10 cellular contexts compared by ENCODE assay signal in genomic region chr12:116717466-116718457, GRCh38. TPM values are rescaled to one million over a fixed set of nuclear protein-coding genes. Genes with fewer than 3 reads are reported as not detected.
DNase-seq lines count a peak whose midpoint lies in the region; ATAC-seq and TF ChIP-seq lines count a peak whose summit lies in the region.
"Had no signal": no experiment of that assay in that cellular context is flagged by ENCODE, and none has a peak within 500 bp of the region (broad histone marks: within the 10 kb centered on the region; RNA-seq: fewer than 3 reads in every experiment).

No MANE protein-coding gene starts in this region.

- H3K4me3 ChIP-seq in cardiac muscle cell: no peak overlapping the region
- no peak overlapping the region for H3K4me3 ChIP-seq in ovary
- H3K4me3 ChIP-seq: MG63 had no signal

- H3K36me3 Mint-ChIP-seq in activated T-helper 17 cell treated with anti-CD3 and anti-CD28 coated beads, Interleukin-2, amount 50 U/mL, for 72 hours (ENCODE audit: low read depth): peaks cover 91% of the 10 kb centered on the region

- TF ChIP-seq CTCF in cardiac muscle cell (IDR thresholded peaks at IDR 0.05; ENCODE audit: low read depth, low read length) (peak; percentile 2), ovary (IDR thresholded peaks at IDR 0.05) (no peak), GM20000 (IDR thresholded peaks at IDR 0.05; ENCODE audit: extremely low read depth, missing control alignments) (no peak)

- H3K4me1 Mint-ChIP-seq in activated T-helper 17 cell treated with anti-CD3 and anti-CD28 coated beads, Interleukin-2, amount 50 U/mL, for 72 hours: peaks cover 13% of the 10 kb centered on the region

- WGBS in ovary, 3 donors: 68 to 80% (median 71%) methylated on average over 27 of the region's 27 CpGs

- no peak overlapping the region for H3K4me3 Mint-ChIP-seq in activated T-helper 17 cell treated with anti-CD3 and anti-CD28 coated beads, Interleukin-2, amount 50 U/mL, for 72 hours

- no peak for ATAC-seq in activated T-helper 17 cell treated with anti-CD3 and anti-CD28 coated beads, Interleukin-2, amount 50 U/mL, for 72 hours (replicated peaks)

- DNase-seq in AG20443 (ENCODE audit: low spot score): peak; percentile 77
- DNase-seq in cardiac muscle cell (ENCODE audit: low read depth in 1 of 2, low spot score in 1 of 2): peak in 1 of 2 donors; percentile 80
- peak; percentile 28 to 73 (median 52) for DNase-seq in ovary
- no peak for DNase-seq in stimulated activated CD4-positive, alpha-beta T cell treated with anti-CD3 and anti-CD28 coated beads, Interleukin-1b, Interleukin-23, amount 100 ng/mL, for 48 hours
- DNase-seq in HUDEP-2 (lab: John Stamatoyannopoulos, UW; ENCODE audit: unreplicated experiment in 76 of 76): no peak
- DNase-seq in NCI-H1436 (lab: John Stamatoyannopoulos, UW): no peak
- no peak for DNase-seq in GM20000 (ENCODE audit: low spot score)
- DNase-seq: MG63, T-helper 2 cell had no signal

- intact Hi-C loops in ovary (cut with DNase I): no loop called here

- no peaks in the 10 kb centered on the region for H3K9me3 Mint-ChIP-seq in activated T-helper 17 cell treated with anti-CD3 and anti-CD28 coated beads, Interleukin-2, amount 50 U/mL, for 72 hours

- TF ChIP-seq EP300 in ovary (IDR thresholded peaks at IDR 0.05): no peak

- no peak for TF ChIP-seq POLR2A in ovary (IDR thresholded peaks at IDR 0.05)

- no peak overlapping the region for H3K27ac ChIP-seq in cardiac muscle cell
- H3K27ac ChIP-seq in ovary: no peak overlapping the region

- H3K36me3 ChIP-seq in cardiac muscle cell (peaks cover 4% of the 10 kb centered on the region), ovary (no peaks in the 10 kb centered on the region)
- H3K36me3 ChIP-seq: MG63 had no signal

- no peaks in the 10 kb centered on the region for H3K27me3 Mint-ChIP-seq in activated T-helper 17 cell treated with anti-CD3 and anti-CD28 coated beads, Interleukin-2, amount 50 U/mL, for 72 hours

- H3K27me3 ChIP-seq in cardiac muscle cell: no peaks in the 10 kb centered on the region
- no peaks in the 10 kb centered on the region for H3K27me3 ChIP-seq in ovary
- H3K27me3 ChIP-seq: MG63 had no signal

- H3K9me3 ChIP-seq in cardiac muscle cell (ENCODE audit: low read depth): no peaks in the 10 kb centered on the region
- no peaks in the 10 kb centered on the region for H3K9me3 ChIP-seq in ovary
- H3K9me3 ChIP-seq: MG63 had no signal

- peak overlapping the region; percentile 28 for H3K27ac Mint-ChIP-seq in activated T-helper 17 cell treated with anti-CD3 and anti-CD28 coated beads, Interleukin-2, amount 50 U/mL, for 72 hours

- H3K4me1 ChIP-seq in cardiac muscle cell (ENCODE audit: low read depth): peaks cover 19% of the 10 kb centered on the region
- peaks cover 1% of the 10 kb centered on the region for H3K4me1 ChIP-seq in ovary (ENCODE audit: insufficient read depth)

RNA-seq across cellular contexts. Expression of gene SPRING1, which starts 20.1 kb away (rescaled TPM):
- 10 to 100 TPM; 17.9 to 32.8 TPM for total RNA-seq in activated T-helper 17 cell treated with anti-CD3 and anti-CD28 coated beads, Interleukin-2, amount 50 U/mL, for 72 hours
- total RNA-seq in cardiac muscle cell (16.3 and 23.5 TPM in 2 replicates), ovary (10 to 100 TPM; 11.0 to 19.7 (median 12.3) TPM)
- polyA plus RNA-seq in cardiac muscle cell (14.2 and 19.4 TPM in 2 replicates), ovary (10 to 100 TPM in 1 of 2 donors, 1 to 10 TPM in 1; 5.0 to 11.0 TPM)

RNA-seq across cellular contexts. Expression of gene RNFT2, which starts 20.4 kb away (rescaled TPM):
- total RNA-seq in activated T-helper 17 cell treated with anti-CD3 and anti-CD28 coated beads, Interleukin-2, amount 50 U/mL, for 72 hours: 10 to 100 TPM; 12.3 to 23.6 TPM
- total RNA-seq in cardiac muscle cell: 17.5 and 19.1 TPM in 2 replicates
- polyA plus RNA-seq in cardiac muscle cell: 11.0 and 12.3 TPM in 2 replicates
- 1 to 10 TPM in 6 of 7 donors, under 1 TPM in 1; 0.72 to 4.3 (median 2.8) TPM for total RNA-seq in ovary
- polyA plus RNA-seq in ovary: 1 to 10 TPM; 1.0 to 1.6 TPM

Comparison
In these comparisons a context has a peak if more than half of its experiments do, and no peak if none do; other contexts are left out.
1. DNase-seq: peak in AG20443 (single experiment) and ovary (5 of 5); none in stimulated activated CD4-positive, alpha-beta T cell treated with anti-CD3 and anti-CD28 coated beads, Interleukin-1b, Interleukin-23, amount 100 ng/mL, for 48 hours (single experiment), HUDEP-2 (0 of 76), NCI-H1436 (single experiment) and GM20000 (single experiment).